24 cellular contexts compared by ENCODE assay signal in genomic region chr18:23927821-23928746, GRCh38.
A peak's percentile ranks its signal among the peaks of the same experiment; 100 is the strongest.
DNase-seq lines count a peak whose midpoint lies in the region; ATAC-seq, FAIRE-seq and TF ChIP-seq lines count a peak whose summit lies in the region.
"Had no signal": no experiment of that assay in that cellular context is flagged by ENCODE, and none has a peak within 500 bp of the region (broad histone marks: within the 10 kb centered on the region; RNA-seq: fewer than 3 reads in every experiment).

No MANE protein-coding gene starts in this region.

- H3K9me3 ChIP-seq in astrocyte (ENCODE audit: insufficient read depth, low read depth, low read length): no peaks in the 10 kb centered on the region
- no peaks in the 10 kb centered on the region for H3K9me3 ChIP-seq in stomach
- H3K9me3 ChIP-seq: neutrophil had no signal

- H3K9ac ChIP-seq in astrocyte (ENCODE audit: low read length): no peak overlapping the region

- H3K4me3 Mint-ChIP-seq in activated naive CD8-positive, alpha-beta T cell: no peak overlapping the region
- no peak overlapping the region for H3K4me3 Mint-ChIP-seq in activated naive CD8-positive, alpha-beta T cell treated with anti-CD3 and anti-CD28 coated beads for 36 hours
- H3K4me3 Mint-ChIP-seq in astrocyte (ENCODE audit: unreplicated experiment) (no peak overlapping the region), HFFc6 (no peak overlapping the region)
- H3K4me3 Mint-ChIP-seq: CD14-positive monocyte; dendritic cell treated with granulocyte-macrophage colony-stimulating factor and Interleukin-4, amounts not matched to agents 40 ng/mL and 50 ng/mL, for 4 days had no signal

- H4K20me1 ChIP-seq in astrocyte (ENCODE audit: insufficient read depth, low read length): no peaks in the 10 kb centered on the region

- H3K4me3 ChIP-seq in astrocyte (ENCODE audit: insufficient read depth, low read depth, low read length) (no peak overlapping the region), stomach (peak overlapping the region in 1 of 4 donors; percentile 3)
- H3K4me3 ChIP-seq: cardiac muscle cell, GM12878 had no signal

- H3K27ac ChIP-seq in astrocyte (ENCODE audit: low read depth, low read length) (no peak overlapping the region), stomach (peak overlapping the region; percentile 27 to 68 (median 38))
- H3K27ac ChIP-seq: cardiac muscle cell, neutrophil, RWPE1 had no signal

- no peak for ATAC-seq in GM21825 (IDR thresholded peaks at IDR 0.05; ENCODE audit: unreplicated experiment)
- ATAC-seq: GM12878 had no signal

- H2AFZ ChIP-seq in astrocyte (ENCODE audit: low read depth, low read length): no peak overlapping the region

- H3K9me3 Mint-ChIP-seq in activated naive CD8-positive, alpha-beta T cell (ENCODE audit: low read depth): no peaks in the 10 kb centered on the region
- H3K9me3 Mint-ChIP-seq in activated naive CD8-positive, alpha-beta T cell treated with anti-CD3 and anti-CD28 coated beads for 36 hours: no peaks in the 10 kb centered on the region
- H3K9me3 Mint-ChIP-seq in astrocyte (ENCODE audit: unreplicated experiment): no peaks in the 10 kb centered on the region
- H3K9me3 Mint-ChIP-seq in HFFc6: no peaks in the 10 kb centered on the region
- H3K9me3 Mint-ChIP-seq: dendritic cell treated with granulocyte-macrophage colony-stimulating factor and Interleukin-4, amounts not matched to agents 40 ng/mL and 50 ng/mL, for 4 days had no signal

- no peak for DNase-seq in activated naive CD8-positive, alpha-beta T cell treated with anti-CD3 and anti-CD28 coated beads for 36 hours
- DNase-seq in NCI-H2081 treated with DMSO at 0.1 percent for 48 hours (lab: John Stamatoyannopoulos, UW): peak; percentile 43
- peak; percentile 50 for DNase-seq in astrocyte (ENCODE audit: low read depth)
- no peak for DNase-seq in stomach
- DNase-seq in cortex of kidney (lab: John Stamatoyannopoulos, UW): no peak
- DNase-seq in HFFc6: no peak
- DNase-seq: activated CD8-positive, alpha-beta memory T cell treated with anti-CD3 and anti-CD28 coated beads, Interleukin-2, amount 50 U/mL, for 4 hours; amygdala; DMS53; GOT3; NCI-H1092; NCI-H524; stimulated activated CD4-positive, alpha-beta T cell treated with anti-CD3 and anti-CD28 coated beads, Interleukin-2, amount 100 ng/mL, for 24 hours; stimulated activated naive CD4-positive, alpha-beta T cell had no signal

- no peak for TF ChIP-seq EP300 in stomach (IDR thresholded peaks at IDR 0.05)

- H3K27ac Mint-ChIP-seq in activated naive CD8-positive, alpha-beta T cell: peak overlapping the region; percentile 28
- H3K27ac Mint-ChIP-seq in activated naive CD8-positive, alpha-beta T cell treated with anti-CD3 and anti-CD28 coated beads for 36 hours: no peak overlapping the region
- H3K27ac Mint-ChIP-seq in astrocyte (ENCODE audit: unreplicated experiment) (no peak overlapping the region), HFFc6 (no peak overlapping the region)
- H3K27ac Mint-ChIP-seq: CD14-positive monocyte; dendritic cell treated with granulocyte-macrophage colony-stimulating factor and Interleukin-4, amounts not matched to agents 40 ng/mL and 50 ng/mL, for 4 days had no signal

- no peaks in the 10 kb centered on the region for H3K79me2 ChIP-seq in astrocyte (ENCODE audit: insufficient read depth, low read length)

- H3K4me2 ChIP-seq in astrocyte (ENCODE audit: low read length): no peak overlapping the region

- no peak for TF ChIP-seq POLR2A in stomach (IDR thresholded peaks at IDR 0.05)

- intact Hi-C loops in stomach (cut with DNase I; ENCODE audit: low total_unique reads): no loop called here

- H3K36me3 ChIP-seq in astrocyte (ENCODE audit: insufficient read depth, low read length) (no peaks in the 10 kb centered on the region), stomach (peaks cover 4 to 31% (median 17%) of the 10 kb centered on the region in 4 donors)
- H3K36me3 ChIP-seq: cardiac muscle cell, neutrophil had no signal

- no peak for FAIRE-seq in astrocyte (lab: Jason Lieb, UNC)
- FAIRE-seq: endometrium, GM12878, small intestine had no signal

- TF ChIP-seq CTCF in astrocyte (IDR thresholded peaks at IDR 0.05; ENCODE audit: insufficient read depth, low read depth, low read length) (no peak), stomach (IDR thresholded peaks at IDR 0.05) (no peak), HFFc6 (IDR thresholded peaks at IDR 0.05) (no peak)

- H3K27me3 ChIP-seq in astrocyte (ENCODE audit: insufficient read depth, low read length) (no peaks in the 10 kb centered on the region), stomach (no peaks in the 10 kb centered on the region)
- H3K27me3 ChIP-seq: cardiac muscle cell, neutrophil had no signal

- peaks cover 22% of the 10 kb centered on the region for H3K4me1 Mint-ChIP-seq in activated naive CD8-positive, alpha-beta T cell (ENCODE audit: low read depth)
- H3K4me1 Mint-ChIP-seq in activated naive CD8-positive, alpha-beta T cell treated with anti-CD3 and anti-CD28 coated beads for 36 hours: peaks cover 8% of the 10 kb centered on the region
- H3K4me1 Mint-ChIP-seq in astrocyte (ENCODE audit: low read depth, unreplicated experiment): no peaks in the 10 kb centered on the region
- H3K4me1 Mint-ChIP-seq in HFFc6 (ENCODE audit: low read depth): peaks cover 27% of the 10 kb centered on the region; the same call in 1 of the 2 replicates
- H3K4me1 Mint-ChIP-seq: CD14-positive monocyte had no signal

- whole genome bisulfite sequencing in stomach, 5 donors: 24 to 48% (median 36%) methylated on average over 13 of the region's 13 CpGs

- no peaks in the 10 kb centered on the region for H3K36me3 Mint-ChIP-seq in activated naive CD8-positive, alpha-beta T cell
- H3K36me3 Mint-ChIP-seq in activated naive CD8-positive, alpha-beta T cell treated with anti-CD3 and anti-CD28 coated beads for 36 hours: no peaks in the 10 kb centered on the region
- peaks cover 3% of the 10 kb centered on the region for H3K36me3 Mint-ChIP-seq in astrocyte (ENCODE audit: low read depth, unreplicated experiment)
- no peaks in the 10 kb centered on the region for H3K36me3 Mint-ChIP-seq in HFFc6 (ENCODE audit: low read depth)
- H3K36me3 Mint-ChIP-seq: CD14-positive monocyte had no signal

- H3K27me3 Mint-ChIP-seq in activated naive CD8-positive, alpha-beta T cell: no peaks in the 10 kb centered on the region
- H3K27me3 Mint-ChIP-seq in activated naive CD8-positive, alpha-beta T cell treated with anti-CD3 and anti-CD28 coated beads for 36 hours: peaks cover 3% of the 10 kb centered on the region
- H3K27me3 Mint-ChIP-seq in astrocyte (ENCODE audit: low read depth, unreplicated experiment) (peaks cover 4% of the 10 kb centered on the region), HFFc6 (ENCODE audit: insufficient read depth) (no peaks in the 10 kb centered on the region; the same call in 1 of the 2 replicates)
- H3K27me3 Mint-ChIP-seq: dendritic cell treated with granulocyte-macrophage colony-stimulating factor and Interleukin-4, amounts not matched to agents 40 ng/mL and 50 ng/mL, for 4 days had no signal

- H3K4me1 ChIP-seq in astrocyte (ENCODE audit: insufficient read depth, low read length) (no peaks in the 10 kb centered on the region), stomach (peaks cover 13 to 43% (median 20%) of the 10 kb centered on the region in 4 donors)

Comparison
In these comparisons a context has a peak if more than half of its experiments do, and no peak if none do; other contexts are left out.
1. DNase-seq: peak in NCI-H2081 treated with DMSO at 0.1 percent for 48 hours (single experiment) and astrocyte (single experiment); none in activated naive CD8-positive, alpha-beta T cell treated with anti-CD3 and anti-CD28 coated beads for 36 hours (single experiment), stomach (single experiment), cortex of kidney (single experiment) and HFFc6 (single experiment).